Comparison of ENCODE assay signal across 9 cellular contexts in genomic region chr12:31363416-31363809, GRCh38. TPM values are rescaled to one million over a fixed set of nuclear protein-coding genes. Genes with fewer than 3 reads are reported as not detected.
DNase-seq lines count a peak whose midpoint lies in the region; ATAC-seq lines count a peak whose summit lies in the region.
"Had no signal": no experiment of that assay in that cellular context is flagged by ENCODE, and none has a peak within 500 bp of the region (broad histone marks: within the 10 kb centered on the region; RNA-seq: fewer than 3 reads in every experiment).

No MANE protein-coding gene starts in this region.

- no peaks in the 10 kb centered on the region for H3K36me3 Mint-ChIP-seq in memory B cell

- H3K4me1 Mint-ChIP-seq in memory B cell = peaks cover 19% of the 10 kb centered on the region

- peak; percentile 12 for ATAC-seq in GM21576 (IDR thresholded peaks at IDR 0.05; ENCODE audit: unreplicated experiment)
- ATAC-seq in memory B cell (ENCODE audit: low read depth) = no peak
- ATAC-seq in GM21367 (IDR thresholded peaks at IDR 0.05; ENCODE audit: unreplicated experiment) = no peak

- H3K27me3 Mint-ChIP-seq in memory B cell = no peaks in the 10 kb centered on the region

- H3K9me3 Mint-ChIP-seq in memory B cell = no peaks in the 10 kb centered on the region

- no peak overlapping the region for H3K4me3 ChIP-seq in NT2/D1 (ENCODE audit: insufficient read length, low read depth)

- H3K9ac ChIP-seq in NT2/D1 (ENCODE audit: insufficient read length, low read depth) = peak overlapping the region; percentile 70
- H3K9ac ChIP-seq: parathyroid adenoma had no signal

- no peaks in the 10 kb centered on the region for H3K9me3 ChIP-seq in NT2/D1 (ENCODE audit: insufficient read depth, low read length)

- H3K4me1 ChIP-seq in NT2/D1 (ENCODE audit: insufficient read depth, insufficient read length) = peaks cover 9% of the 10 kb centered on the region
- H3K4me1 ChIP-seq: parathyroid adenoma had no signal

- peak overlapping the region; percentile 67 for H3K27ac Mint-ChIP-seq in memory B cell

- no peaks in the 10 kb centered on the region for H3K27me3 ChIP-seq in NT2/D1 (ENCODE audit: insufficient read depth, insufficient read length)

- no peaks in the 10 kb centered on the region for H3K36me3 ChIP-seq in NT2/D1 (ENCODE audit: insufficient read depth, insufficient read length, low read length)

- DNase-seq in DMS79 treated with DMSO at 0.1 percent for 48 hours (lab: John Stamatoyannopoulos, UW) (peak; percentile 62), NT2/D1 (ENCODE audit: low read depth, low spot score) (no peak), memory B cell (ENCODE audit: low spot score in 2 of 2) (no peak), NCI-H2227 treated with DMSO at 0.1 percent for 48 hours (lab: John Stamatoyannopoulos, UW) (no peak), pons (ENCODE audit: low spot score) (no peak), mesenteric fat pad (ENCODE audit: low spot score) (no peak)

- H3K4me3 Mint-ChIP-seq in memory B cell = peak overlapping the region; percentile 66

RNA-seq across cellular contexts. Expression of gene SINHCAF, which starts 37.5 kb away (rescaled TPM):
- total RNA-seq in mesenteric fat pad = 21.9 TPM
